ENCODE assay signal across 26 cellular contexts in the genomic region with DNA sequence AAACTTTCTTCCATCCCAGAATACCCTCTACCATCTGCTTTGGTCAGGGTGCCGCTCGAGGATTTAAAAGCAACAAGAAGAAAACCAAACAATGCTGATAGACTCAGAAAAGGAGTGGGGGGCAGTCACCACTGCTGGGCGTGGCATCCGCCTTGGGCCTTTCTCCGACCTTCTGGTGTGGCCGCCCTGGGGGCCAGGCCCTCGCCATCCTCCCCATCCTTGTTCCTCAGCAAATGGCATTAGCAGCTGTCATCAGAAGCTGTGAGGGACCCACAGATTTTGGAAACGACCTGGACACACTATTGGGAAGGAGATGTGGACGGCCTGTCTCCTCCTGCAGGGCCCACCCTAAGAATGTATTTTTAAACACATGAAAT. TPM values are rescaled to one million over a fixed set of nuclear protein-coding genes. Genes with fewer than 3 reads are reported as not detected.
"Had no signal": no experiment of that assay in that cellular context is flagged by ENCODE, and none has a peak within 500 bp of the region (broad histone marks: within the 10 kb centered on the region; RNA-seq: fewer than 3 reads in every experiment).

No MANE protein-coding gene starts in this region.

- H3K4me3 ChIP-seq: SJCRH30 had no signal

- H3K27ac ChIP-seq: HL-60, RWPE1, SJCRH30 had no signal

- DNase-seq: KBM-7, MV-4-11, NCI-H1048, NCI-H1105, NCI-H1417 treated with DMSO at 0.1 percent for 48 hours, NCI-H146, NCI-H1694 treated with DMSO at 0.1 percent for 48 hours, NCI-H1930, NCI-H2081, NCI-H2107, NCI-H2227 treated with DMSO at 0.1 percent for 48 hours, NCI-H524, NCI-H526 treated with DMSO at 0.1 percent for 48 hours, NCI-H774, PC-3, SHP77 treated with DMSO at 0.1 percent for 48 hours, SJCRH30 had no signal

- H3K27me3 ChIP-seq: SJCRH30 had no signal

- FAIRE-seq: HTR-8/SVneo had no signal

- H3K9me3 ChIP-seq: SJCRH30 had no signal

- ATAC-seq: Panc1, PC-3, Right ventricle myocardium inferior, SK-N-SH treated with all-trans-retinoic acid at 6 μM for 48 hours had no signal

- H3K4me1 ChIP-seq: SJCRH30 had no signal

RNA-seq across cellular contexts. Expression of gene CALY, which starts 23.9 kb away (rescaled TPM):
- total RNA-seq: LHCN-M2, MCF 10A, PC-3, Right ventricle myocardium inferior, SJCRH30 had no signal

RNA-seq across cellular contexts. Expression of gene PRAP1, which starts 34.4 kb away (rescaled TPM):
- total RNA-seq: LHCN-M2, MCF 10A, NCI-H460, PC-3, Right ventricle myocardium inferior, SJCRH30 had no signal
